Comparison of ENCODE assay signal across 1 cellular context in the genomic region with DNA sequence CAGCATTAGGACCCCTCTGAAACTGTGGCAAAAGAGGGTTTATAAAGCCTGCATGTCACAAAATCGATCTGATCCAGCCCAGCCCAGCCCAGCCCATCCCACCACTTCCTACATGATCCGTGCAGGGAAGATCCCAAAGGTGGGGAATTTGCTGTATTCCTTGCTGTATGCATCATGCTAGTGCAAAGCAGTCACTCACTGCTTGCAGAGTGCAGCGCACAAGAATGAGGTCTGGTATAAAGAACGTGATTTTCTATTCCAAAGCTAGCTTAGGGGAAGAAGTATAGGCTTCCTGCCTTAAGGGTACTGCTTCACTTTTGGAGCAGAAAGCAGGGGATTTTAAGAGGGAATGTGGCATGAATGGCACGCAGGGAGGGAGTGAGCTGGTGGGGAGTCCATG.
TF ChIP-seq lines count a peak whose summit lies in the region.

No MANE protein-coding gene starts in this region.

TF ChIP-seq in WTC11, 78 proteins besides CTCF, POLR2A, EP300 and RAD21 (continued from another document):
- TF ChIP-seq, protein P1, sequence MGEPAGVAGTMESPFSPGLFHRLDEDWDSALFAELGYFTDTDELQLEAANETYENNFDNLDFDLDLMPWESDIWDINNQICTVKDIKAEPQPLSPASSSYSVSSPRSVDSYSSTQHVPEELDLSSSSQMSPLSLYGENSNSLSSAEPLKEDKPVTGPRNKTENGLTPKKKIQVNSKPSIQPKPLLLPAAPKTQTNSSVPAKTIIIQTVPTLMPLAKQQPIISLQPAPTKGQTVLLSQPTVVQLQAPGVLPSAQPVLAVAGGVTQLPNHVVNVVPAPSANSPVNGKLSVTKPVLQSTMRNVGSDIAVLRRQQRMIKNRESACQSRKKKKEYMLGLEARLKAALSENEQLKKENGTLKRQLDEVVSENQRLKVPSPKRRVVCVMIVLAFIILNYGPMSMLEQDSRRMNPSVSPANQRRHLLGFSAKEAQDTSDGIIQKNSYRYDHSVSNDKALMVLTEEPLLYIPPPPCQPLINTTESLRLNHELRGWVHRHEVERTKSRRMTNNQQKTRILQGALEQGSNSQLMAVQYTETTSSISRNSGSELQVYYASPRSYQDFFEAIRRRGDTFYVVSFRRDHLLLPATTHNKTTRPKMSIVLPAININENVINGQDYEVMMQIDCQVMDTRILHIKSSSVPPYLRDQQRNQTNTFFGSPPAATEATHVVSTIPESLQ (CRISPR knock-in tag; IDR thresholded peaks at IDR 0.05): no peak
- TF ChIP-seq PRRX2 (CRISPR knock-in tag; IDR thresholded peaks at IDR 0.05) (no peak), OVOL2 (CRISPR knock-in tag; IDR thresholded peaks at IDR 0.05; ENCODE audit: borderline replicate concordance) (no peak), ZNF671 (CRISPR knock-in tag; IDR thresholded peaks at IDR 0.05) (no peak), NR3C1 (CRISPR knock-in tag; conservative IDR thresholded peaks at IDR 0.05; ENCODE audit: low read depth) (no peak), ELF4 (CRISPR knock-in tag; IDR thresholded peaks at IDR 0.05; ENCODE audit: low read depth) (no peak), HMGA2 (CRISPR knock-in tag; IDR thresholded peaks at IDR 0.05) (no peak), NR1H2 (CRISPR knock-in tag; IDR thresholded peaks at IDR 0.05) (no peak), EMX1 (CRISPR knock-in tag; IDR thresholded peaks at IDR 0.05) (no peak), JUN (CRISPR knock-in tag; IDR thresholded peaks at IDR 0.05) (no peak)
- TF ChIP-seq, protein P2, sequence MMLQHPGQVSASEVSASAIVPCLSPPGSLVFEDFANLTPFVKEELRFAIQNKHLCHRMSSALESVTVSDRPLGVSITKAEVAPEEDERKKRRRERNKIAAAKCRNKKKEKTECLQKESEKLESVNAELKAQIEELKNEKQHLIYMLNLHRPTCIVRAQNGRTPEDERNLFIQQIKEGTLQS (CRISPR knock-in tag; conservative IDR thresholded peaks at IDR 0.05): no peak
TF ChIP-seq in WTC11: peak in this region for 0.
